ENCODE assay signal across 31 cellular contexts in the genomic region with DNA sequence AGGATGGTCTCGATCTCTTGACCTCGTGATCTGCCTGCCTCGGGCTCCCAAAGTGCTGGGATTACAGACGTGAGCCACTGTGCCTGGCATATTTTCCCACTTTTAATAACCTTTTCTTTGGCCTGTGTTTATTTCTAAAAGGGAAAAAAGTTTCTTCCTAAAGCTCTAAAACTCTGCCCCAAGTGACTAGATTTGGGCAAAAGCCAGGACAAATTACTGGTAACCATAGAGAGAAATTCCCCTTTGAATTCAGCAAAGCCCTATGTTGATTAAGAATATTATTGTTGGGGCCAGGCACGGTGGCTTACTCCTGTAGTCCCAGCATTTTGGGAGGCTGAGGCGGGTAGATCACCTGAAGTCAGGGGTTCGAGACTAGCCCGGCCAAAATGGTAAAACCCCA.
"Had no signal": no experiment of that assay in that cellular context is flagged by ENCODE, and none has a peak within 500 bp of the region (broad histone marks: within the 10 kb centered on the region; RNA-seq: fewer than 3 reads in every experiment).

No MANE protein-coding gene starts in this region.

- ATAC-seq: foreskin keratinocyte; heart right ventricle; left colon; left ventricle myocardium superior; mucosa of descending colon; natural killer cell treated with Interleukin-12 subunit alpha and Interleukin-12 subunit beta and Interleukin-15 and Interleukin-18, amount 100 ng/mL, for 72 hours; stimulated activated naive B cell treated with anti-CD40 and anti-IgM and Interleukin-4, amounts not matched to agents 10 μg/mL and 1 μg/mL and 100 μg/mL, for 72 hours; upper lobe of right lung had no signal

- H3K4me1 Mint-ChIP-seq: immature natural killer cell; neural crest cell; stimulated activated naive B cell treated with anti-CD40 and anti-IgM and Interleukin-4, amounts not matched to agents 10 μg/mL and 1 μg/mL and 100 μg/mL, for 72 hours had no signal

- H3K36me3 Mint-ChIP-seq: natural killer cell treated with Interleukin-12 subunit alpha and Interleukin-12 subunit beta and Interleukin-15 and Interleukin-18, amount 100 ng/mL, for 72 hours had no signal

- H3K4me1 ChIP-seq: heart right ventricle, parathyroid adenoma, right atrium auricular region, sigmoid colon, suprapubic skin, transverse colon, upper lobe of right lung, uterus had no signal

- H3K27me3 Mint-ChIP-seq: memory B cell; naive B cell; natural killer cell treated with Interleukin-12 subunit alpha and Interleukin-12 subunit beta and Interleukin-15 and Interleukin-18, amount 100 ng/mL, for 72 hours; progenitor cell of endocrine pancreas; stimulated activated naive B cell treated with anti-CD40 and anti-IgM and Interleukin-4, amounts not matched to agents 10 μg/mL and 1 μg/mL and 100 μg/mL, for 72 hours; stimulated activated naive CD8-positive, alpha-beta T cell treated with anti-CD3 and anti-CD28 coated beads, Interleukin-15, Interleukin-2, amounts not matched to agents 100 ng/mL and 50 ng/mL, for 24 hours had no signal

- H3K27ac ChIP-seq: foreskin keratinocyte, heart right ventricle, neutrophil, parathyroid adenoma, right atrium auricular region, sigmoid colon, suprapubic skin, transverse colon, upper lobe of right lung, uterus had no signal

- H3K9me3 ChIP-seq: heart right ventricle, mucosa of descending colon, neutrophil, right atrium auricular region, sigmoid colon, suprapubic skin, transverse colon, upper lobe of right lung, uterus had no signal

- H3K9me3 Mint-ChIP-seq: immature natural killer cell; memory B cell; mesothelial cell of epicardium; naive B cell; natural killer cell treated with Interleukin-12 subunit alpha and Interleukin-12 subunit beta and Interleukin-15 and Interleukin-18, amount 100 ng/mL, for 72 hours; neural crest cell; stimulated activated naive B cell treated with anti-CD40 and anti-IgM and Interleukin-4, amounts not matched to agents 10 μg/mL and 1 μg/mL and 100 μg/mL, for 72 hours; stimulated activated naive CD8-positive, alpha-beta T cell treated with anti-CD3 and anti-CD28 coated beads, Interleukin-15, Interleukin-2, amounts not matched to agents 100 ng/mL and 50 ng/mL, for 24 hours had no signal

- DNase-seq: cerebellar nuclear complex; cortex of kidney; foreskin keratinocyte; glutamatergic neuron; heart right ventricle; hypothalamus; immature natural killer cell; islet precursor cell; kidney glomerular epithelial cell; left colon; left ventricle myocardium superior; mucosa of descending colon; naive B cell; sigmoid colon; stimulated activated CD4-positive, alpha-beta T cell treated with anti-CD3 and anti-CD28 coated beads, Interleukin-15, amount 100 ng/mL, for 24 hours; stimulated activated CD4-positive, alpha-beta T cell treated with anti-CD3 and anti-CD28 coated beads, Interleukin-2, amount 100 ng/mL, for 48 hours; stimulated activated naive B cell treated with anti-CD40 and anti-IgM and Interleukin-4, amounts not matched to agents 10 μg/mL and 1 μg/mL and 100 μg/mL, for 72 hours; transverse colon; upper lobe of right lung; uterus had no signal

- H3K36me3 ChIP-seq: right atrium auricular region, sigmoid colon, suprapubic skin, upper lobe of right lung, uterus had no signal

- H3K27ac Mint-ChIP-seq: immature natural killer cell; memory B cell; natural killer cell treated with Interleukin-12 subunit alpha and Interleukin-12 subunit beta and Interleukin-15 and Interleukin-18, amount 100 ng/mL, for 72 hours; progenitor cell of endocrine pancreas; stimulated activated naive B cell treated with anti-CD40 and anti-IgM and Interleukin-4, amounts not matched to agents 10 μg/mL and 1 μg/mL and 100 μg/mL, for 72 hours; stimulated activated naive CD8-positive, alpha-beta T cell treated with anti-CD3 and anti-CD28 coated beads, Interleukin-15, Interleukin-2, amounts not matched to agents 100 ng/mL and 50 ng/mL, for 24 hours had no signal

- H3K4me3 Mint-ChIP-seq: immature natural killer cell; memory B cell; mesothelial cell of epicardium; naive B cell; natural killer cell treated with Interleukin-12 subunit alpha and Interleukin-12 subunit beta and Interleukin-15 and Interleukin-18, amount 100 ng/mL, for 72 hours; neural crest cell; stimulated activated naive B cell treated with anti-CD40 and anti-IgM and Interleukin-4, amounts not matched to agents 10 μg/mL and 1 μg/mL and 100 μg/mL, for 72 hours; stimulated activated naive CD8-positive, alpha-beta T cell treated with anti-CD3 and anti-CD28 coated beads, Interleukin-15, Interleukin-2, amounts not matched to agents 100 ng/mL and 50 ng/mL, for 24 hours had no signal

- H3K4me3 ChIP-seq: heart right ventricle, lung, mucosa of descending colon, right atrium auricular region, sigmoid colon, suprapubic skin, transverse colon, upper lobe of right lung, uterus had no signal

- H3K27me3 ChIP-seq: foreskin keratinocyte, heart right ventricle, neutrophil, right atrium auricular region, sigmoid colon, suprapubic skin, transverse colon, upper lobe of right lung, uterus had no signal
